20 cellular contexts compared by ENCODE assay signal in genomic region chr6:159213401-159213800, GRCh38. TPM values are rescaled to one million over a fixed set of nuclear protein-coding genes. Genes with fewer than 3 reads are reported as not detected.
DNase-seq lines count a peak whose midpoint lies in the region; ATAC-seq and TF ChIP-seq lines count a peak whose summit lies in the region.
"Had no signal": no experiment of that assay in that cellular context is flagged by ENCODE, and none has a peak within 500 bp of the region (broad histone marks: within the 10 kb centered on the region; RNA-seq: fewer than 3 reads in every experiment).

No MANE protein-coding gene starts in this region.

- H3K27me3 ChIP-seq in liver (ENCODE audit: control insufficient read depth in 4 of 4, insufficient read depth in 4 of 4, low read length in 3 of 4) (no peaks in the 10 kb centered on the region), right lobe of liver (no peaks in the 10 kb centered on the region), vagina (no peaks in the 10 kb centered on the region)

- DNase-seq in right lobe of liver: no peak
- DNase-seq in M059J (ENCODE audit: low read depth): peak; percentile 35
- DNase-seq in fibroblast of mammary gland (ENCODE audit: low read depth): peak; percentile 55
- no peak for DNase-seq in vagina (ENCODE audit: extremely low spot score in 2 of 2)
- DNase-seq in COR-L47 (lab: John Stamatoyannopoulos, UW): no peak
- no peak for DNase-seq in NCI-H226
- no peak for DNase-seq in NCI-H2107 (lab: John Stamatoyannopoulos, UW)
- DNase-seq: 8988T; AML-193; CD4-positive, alpha-beta T cell; HFFc6; NCI-H1417 treated with DMSO at 0.1 percent for 48 hours; NCI-H2081; NCI-H2227 treated with DMSO at 0.1 percent for 48 hours; NCI-H526; NK-92 treated with Interleukin-12 subunit alpha and Interleukin-12 subunit beta, amount 100 ng/mL, for 24 hours; PC-3 had no signal

- no peak overlapping the region for H3K9ac ChIP-seq in liver (ENCODE audit: low read depth in 1 of 2, low read length in 2 of 2)

- intact Hi-C loops in right lobe of liver (cut with DNase I) (no loop called here), vagina (cut with DNase I) (no loop called here)

- H3K4me3 ChIP-seq in liver (ENCODE audit: low read depth in 1 of 3, low read length in 3 of 3): no peak overlapping the region
- H3K4me3 ChIP-seq in right lobe of liver: no peak overlapping the region
- H3K4me3 ChIP-seq in fibroblast of mammary gland (ENCODE audit: control insufficient read depth, low read depth, low read length): no peak overlapping the region
- H3K4me3 ChIP-seq in vagina: no peak overlapping the region
- H3K4me3 ChIP-seq: GM23338 had no signal

- H3K4me1 ChIP-seq in liver (ENCODE audit: control insufficient read depth in 4 of 4, insufficient read depth in 4 of 4, low read length in 3 of 4) (no peaks in the 10 kb centered on the region), right lobe of liver (no peaks in the 10 kb centered on the region), vagina (no peaks in the 10 kb centered on the region)

- H3K27ac ChIP-seq in liver (ENCODE audit: low read depth in 1 of 2, low read length in 2 of 2) (no peak overlapping the region), right lobe of liver (no peak overlapping the region), vagina (peak overlapping the region; percentile 30)

- TF ChIP-seq RAD21 in liver (IDR thresholded peaks at IDR 0.05): no peak

- H3K36me3 ChIP-seq in liver (ENCODE audit: control insufficient read depth in 4 of 4, insufficient read depth in 3 of 4, low read depth in 1 of 4, low read length in 3 of 4) (no peaks in the 10 kb centered on the region), right lobe of liver (no peaks in the 10 kb centered on the region), vagina (no peaks in the 10 kb centered on the region)

- H3K9me3 ChIP-seq in liver (ENCODE audit: control insufficient read depth in 4 of 4, low read length in 3 of 4) (no peaks in the 10 kb centered on the region), right lobe of liver (no peaks in the 10 kb centered on the region), vagina (no peaks in the 10 kb centered on the region)

- TF ChIP-seq POLR2A in right lobe of liver (IDR thresholded peaks at IDR 0.05): no peak
- TF ChIP-seq POLR2A in vagina (IDR thresholded peaks at IDR 0.05): no peak

- 70% methylated on average over 3 of the region's 3 CpGs for WGBS in liver
- WGBS in right lobe of liver (ENCODE audit: insufficient coverage, low coverage, low lambda C conversion rate, missing lambda C conversion rate): 61% methylated on average over 3 of the region's 3 CpGs

- TF ChIP-seq CTCF in liver (IDR thresholded peaks at IDR 0.05; ENCODE audit: low read depth, low read length, missing input control) (no peak), right lobe of liver (IDR thresholded peaks at IDR 0.05) (no peak), fibroblast of mammary gland (conservative IDR thresholded peaks at IDR 0.05; ENCODE audit: control insufficient read depth, insufficient read depth, low read depth, low read length) (no peak), vagina (IDR thresholded peaks at IDR 0.05) (no peak)

- no peak for ATAC-seq in right lobe of liver
- ATAC-seq: GM23338, HepG2, PC-3 had no signal

TF ChIP-seq in liver, 16 proteins besides CTCF, POLR2A, EP300 and RAD21:
- peak; percentile 28 for TF ChIP-seq NR2F2 (IDR thresholded peaks at IDR 0.05)
- TF ChIP-seq GABPA (IDR thresholded peaks at IDR 0.05 in 1 of 2, conservative IDR thresholded peaks at IDR 0.05 in 1 of 2): no peak
TF ChIP-seq in liver: peak in this region for 1.

RNA-seq across cellular contexts. Expression of gene FNDC1, which starts 44.2 kb away (rescaled TPM):
- total RNA-seq in liver (under 1 TPM; 0.17 to 0.47 TPM), right lobe of liver (1 to 10 TPM in 3 of 6 experiments, under 1 TPM in 3; 0.02 to 2.7 (median 0.85) TPM), vagina (0.49 TPM)
- polyA plus RNA-seq in liver: under 1 TPM in 1 of 2 donors, not detected in 1; 0.10 TPM
- total RNA-seq in M059J (2014; rRNA removed; shearing (Covaris generic)): not detected in 2 replicates
- total RNA-seq: CD4-positive, alpha-beta T cell; HepG2; HFFc6; PC-3 had no signal
- polyA plus RNA-seq: HepG2 had no signal

Comparison
In these comparisons a context has a peak if more than half of its experiments do, and no peak if none do; other contexts are left out.
1. DNase-seq: peak in M059J (single experiment) and fibroblast of mammary gland (single experiment); none in right lobe of liver (0 of 3), vagina (0 of 2), COR-L47 (single experiment), NCI-H226 (single experiment) and NCI-H2107 (single experiment).